8 cellular contexts compared by ENCODE assay signal in genomic region chr11:2929880-2930704, GRCh38.
DNase-seq lines count a peak whose midpoint lies in the region; ATAC-seq, FAIRE-seq and TF ChIP-seq lines count a peak whose summit lies in the region.

No MANE protein-coding gene starts in this region.

- H3K4me3 ChIP-seq in iPS-18a (ENCODE audit: low read length), result peak overlapping the region; percentile 54

- peaks cover 36% of the 10 kb centered on the region for H3K4me1 Mint-ChIP-seq in activated naive CD8-positive, alpha-beta T cell treated with anti-CD3 and anti-CD28 coated beads, Interleukin-2, amount 50 U/mL, for 24 hours

- peaks cover 23% of the 10 kb centered on the region for H3K27me3 Mint-ChIP-seq in activated naive CD8-positive, alpha-beta T cell treated with anti-CD3 and anti-CD28 coated beads, Interleukin-2, amount 50 U/mL, for 24 hours

- DNase-seq in D721Med (ENCODE audit: insufficient read length, low spot score) (no peak), NCI-H748 treated with DMSO at 0.1 percent for 48 hours (lab: John Stamatoyannopoulos, UW) (peak; percentile 31), Ammon's horn (ENCODE audit: low spot score) (no peak)
- peak; percentile 67 for DNase-seq in activated naive CD8-positive, alpha-beta T cell treated with anti-CD3 and anti-CD28 coated beads, Interleukin-2, amount 50 U/mL, for 24 hours
- DNase-seq in stimulated activated CD4-positive, alpha-beta T cell treated with anti-CD3 and anti-CD28 coated beads, Interleukin-15, amount 100 ng/mL, for 24 hours, result peak; percentile 64

- H3K9me3 Mint-ChIP-seq in activated naive CD8-positive, alpha-beta T cell treated with anti-CD3 and anti-CD28 coated beads, Interleukin-2, amount 50 U/mL, for 24 hours, result no peaks in the 10 kb centered on the region

- H3K27ac ChIP-seq in iPS-18a (ENCODE audit: low read length), result no peak overlapping the region

- no peak overlapping the region for H3K9ac ChIP-seq in iPS-18a (ENCODE audit: low read length)

- H3K36me3 ChIP-seq in iPS-18a (ENCODE audit: control insufficient read depth, low read depth, low read length), result no peaks in the 10 kb centered on the region

- no peaks in the 10 kb centered on the region for H3K4me1 ChIP-seq in iPS-18a (ENCODE audit: control insufficient read depth, low read depth, low read length)

- H3K4me3 Mint-ChIP-seq in activated naive CD8-positive, alpha-beta T cell treated with anti-CD3 and anti-CD28 coated beads, Interleukin-2, amount 50 U/mL, for 24 hours, result peak overlapping the region; percentile 74

- H3K9me3 ChIP-seq in iPS-18a (ENCODE audit: control insufficient read depth, low read depth, low read length), result no peaks in the 10 kb centered on the region

- peaks cover 49% of the 10 kb centered on the region for H3K27me3 ChIP-seq in iPS-18a (ENCODE audit: control insufficient read depth, insufficient read depth, low read length)

- H3K36me3 Mint-ChIP-seq in activated naive CD8-positive, alpha-beta T cell treated with anti-CD3 and anti-CD28 coated beads, Interleukin-2, amount 50 U/mL, for 24 hours (ENCODE audit: low read depth), result no peaks in the 10 kb centered on the region

- TF ChIP-seq CTCF in D721Med (IDR thresholded peaks at IDR 0.05; ENCODE audit: insufficient read depth, missing control alignments), result peak; percentile 2

- peak overlapping the region; percentile 79 for H3K27ac Mint-ChIP-seq in activated naive CD8-positive, alpha-beta T cell treated with anti-CD3 and anti-CD28 coated beads, Interleukin-2, amount 50 U/mL, for 24 hours

- ATAC-seq in GM21825 (IDR thresholded peaks at IDR 0.05; ENCODE audit: unreplicated experiment), result peak; percentile 27
- ATAC-seq in activated naive CD8-positive, alpha-beta T cell treated with anti-CD3 and anti-CD28 coated beads, Interleukin-2, amount 50 U/mL, for 24 hours, result peak; percentile 27
- no peak for ATAC-seq in HG03521 (IDR thresholded peaks at IDR 0.05; ENCODE audit: unreplicated experiment)

- FAIRE-seq in D721Med (lab: Jason Lieb, UNC), result no peak

Comparison
In these comparisons a context has a peak if more than half of its experiments do, and no peak if none do; other contexts are left out.
1. DNase-seq: peak in NCI-H748 treated with DMSO at 0.1 percent for 48 hours (single experiment), activated naive CD8-positive, alpha-beta T cell treated with anti-CD3 and anti-CD28 coated beads, Interleukin-2, amount 50 U/mL, for 24 hours (single experiment) and stimulated activated CD4-positive, alpha-beta T cell treated with anti-CD3 and anti-CD28 coated beads, Interleukin-15, amount 100 ng/mL, for 24 hours (single experiment); none in D721Med (single experiment) and Ammon's horn (single experiment).